In the genomic region with DNA sequence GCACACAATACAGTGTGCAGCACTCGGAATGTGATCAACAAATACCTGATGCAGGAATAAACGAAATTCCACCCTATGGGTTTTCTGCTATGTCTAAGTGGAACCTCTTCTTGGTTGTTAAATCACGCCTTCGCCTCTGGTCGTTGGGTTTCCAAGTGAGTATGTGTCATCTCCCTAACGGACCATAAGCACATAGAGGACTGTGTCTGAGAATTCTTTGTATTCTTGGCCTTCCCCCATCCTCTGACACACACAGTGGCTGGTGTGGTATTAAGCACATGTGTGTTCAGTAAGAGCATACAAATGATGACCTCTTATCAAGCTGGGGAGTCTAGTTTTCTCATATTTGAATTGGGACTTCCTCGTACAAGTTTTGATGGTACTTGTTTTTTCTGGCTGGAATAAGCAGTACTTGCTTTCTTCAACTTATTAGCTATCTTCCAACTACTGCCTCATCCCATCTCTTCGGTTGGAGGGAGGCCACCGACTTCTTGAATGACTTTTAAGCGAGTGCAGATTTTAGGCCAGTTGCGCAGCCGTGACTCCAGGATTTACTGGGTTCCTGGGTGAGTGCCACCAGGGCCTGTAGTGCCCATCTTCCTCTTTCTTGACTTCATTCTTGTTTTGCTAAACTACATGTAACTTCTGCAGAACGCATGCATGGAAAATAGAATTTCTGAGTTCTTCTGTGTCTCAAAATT, we compare ENCODE assay signal across 14 cellular contexts.
"Had no signal": no experiment of that assay in that cellular context is flagged by ENCODE, and none has a peak within 500 bp of the region (broad histone marks: within the 10 kb centered on the region; RNA-seq: fewer than 3 reads in every experiment).

No MANE protein-coding gene starts in this region.

- H3K27me3 ChIP-seq: esophagus squamous epithelium, foreskin keratinocyte, left lung, ovary, spleen, upper lobe of left lung had no signal

- DNase-seq: activated CD4-positive, alpha-beta T cell treated with anti-CD3 and anti-CD28 coated beads for 4 hours; activated CD8-positive, alpha-beta T cell treated with anti-CD3 and anti-CD28 coated beads, Interleukin-2, amount 10 ng/mL, durations not matched to agents 7 days and 5 days; activated naive CD8-positive, alpha-beta T cell treated with anti-CD3 and anti-CD28 coated beads, Interleukin-2, amount 10 ng/mL, durations not matched to agents 7 days and 5 days; esophagus squamous epithelium; foreskin keratinocyte; left lung; ovary; spleen; stimulated activated CD4-positive, alpha-beta T cell treated with anti-CD3 and anti-CD28 coated beads, Interleukin-1b, Interleukin-23, amount 100 ng/mL, for 48 hours; stimulated activated naive B cell treated with anti-CD40 and anti-IgM and Interleukin-4, amounts not matched to agents 10 μg/mL and 1 μg/mL and 100 μg/mL, for 72 hours; T-cell; upper lobe of left lung; WERI-Rb-1 had no signal

- H3K4me1 Mint-ChIP-seq: activated naive CD8-positive, alpha-beta T cell treated with anti-CD3 and anti-CD28 coated beads, Interleukin-2, amount 10 ng/mL, durations not matched to agents 7 days and 5 days; neural crest cell; stimulated activated naive B cell treated with anti-CD40 and anti-IgM and Interleukin-4, amounts not matched to agents 10 μg/mL and 1 μg/mL and 100 μg/mL, for 72 hours; T-cell had no signal

- H3K4me1 ChIP-seq: esophagus squamous epithelium, foreskin keratinocyte, left lung, spleen, upper lobe of left lung had no signal

- H3K36me3 Mint-ChIP-seq: activated naive CD8-positive, alpha-beta T cell treated with anti-CD3 and anti-CD28 coated beads, Interleukin-2, amount 10 ng/mL, durations not matched to agents 7 days and 5 days; stimulated activated naive B cell treated with anti-CD40 and anti-IgM and Interleukin-4, amounts not matched to agents 10 μg/mL and 1 μg/mL and 100 μg/mL, for 72 hours had no signal

- H3K27ac ChIP-seq: esophagus squamous epithelium, foreskin keratinocyte, left lung, ovary, spleen, upper lobe of left lung, WERI-Rb-1 had no signal

- ATAC-seq: activated CD8-positive, alpha-beta T cell treated with anti-CD3 and anti-CD28 coated beads, Interleukin-2, amount 10 ng/mL, durations not matched to agents 7 days and 5 days; foreskin keratinocyte; left lung; stimulated activated naive B cell treated with anti-CD40 and anti-IgM and Interleukin-4, amounts not matched to agents 10 μg/mL and 1 μg/mL and 100 μg/mL, for 72 hours; T-cell had no signal

- H3K27ac Mint-ChIP-seq: activated CD8-positive, alpha-beta T cell treated with anti-CD3 and anti-CD28 coated beads, Interleukin-2, amount 10 ng/mL, durations not matched to agents 7 days and 5 days; activated naive CD8-positive, alpha-beta T cell treated with anti-CD3 and anti-CD28 coated beads, Interleukin-2, amount 10 ng/mL, durations not matched to agents 7 days and 5 days; stimulated activated naive B cell treated with anti-CD40 and anti-IgM and Interleukin-4, amounts not matched to agents 10 μg/mL and 1 μg/mL and 100 μg/mL, for 72 hours; T-cell had no signal

- H3K9me3 Mint-ChIP-seq: activated naive CD8-positive, alpha-beta T cell treated with anti-CD3 and anti-CD28 coated beads, Interleukin-2, amount 10 ng/mL, durations not matched to agents 7 days and 5 days; T-cell had no signal

- H3K4me3 ChIP-seq: esophagus squamous epithelium, left lung, ovary, spleen, upper lobe of left lung had no signal

- H3K36me3 ChIP-seq: esophagus squamous epithelium, left lung, ovary, spleen, upper lobe of left lung, WERI-Rb-1 had no signal

- H3K9me3 ChIP-seq: esophagus squamous epithelium, left lung, ovary, spleen, upper lobe of left lung had no signal

- H3K4me3 Mint-ChIP-seq: activated CD8-positive, alpha-beta T cell treated with anti-CD3 and anti-CD28 coated beads, Interleukin-2, amount 10 ng/mL, durations not matched to agents 7 days and 5 days; activated naive CD8-positive, alpha-beta T cell treated with anti-CD3 and anti-CD28 coated beads, Interleukin-2, amount 10 ng/mL, durations not matched to agents 7 days and 5 days; neural crest cell; stimulated activated naive B cell treated with anti-CD40 and anti-IgM and Interleukin-4, amounts not matched to agents 10 μg/mL and 1 μg/mL and 100 μg/mL, for 72 hours; T-cell had no signal

- H3K27me3 Mint-ChIP-seq: stimulated activated naive B cell treated with anti-CD40 and anti-IgM and Interleukin-4, amounts not matched to agents 10 μg/mL and 1 μg/mL and 100 μg/mL, for 72 hours; T-cell had no signal
